31 cellular contexts compared by ENCODE assay signal in the genomic region with DNA sequence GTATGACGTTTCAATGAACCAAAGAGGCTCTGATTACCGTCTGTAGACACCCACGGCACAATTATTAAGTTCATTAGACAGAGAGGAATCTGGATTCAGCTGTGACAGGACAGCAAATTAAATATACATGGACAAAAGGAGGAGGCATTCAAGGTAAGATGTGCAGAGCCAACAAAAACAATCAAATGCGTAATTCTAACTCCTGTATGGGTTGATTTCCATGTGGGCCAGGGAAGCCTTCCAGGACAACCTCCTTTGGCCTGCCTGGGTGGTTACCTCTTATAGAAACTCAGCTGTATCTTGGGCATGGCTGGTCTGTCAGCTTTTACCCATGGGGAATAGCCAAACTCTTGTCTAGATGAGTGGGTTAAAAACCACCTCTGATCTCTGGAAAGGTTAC. TPM values are rescaled to one million over a fixed set of nuclear protein-coding genes. Genes with fewer than 3 reads are reported as not detected.
"Had no signal": no experiment of that assay in that cellular context is flagged by ENCODE, and none has a peak within 500 bp of the region (broad histone marks: within the 10 kb centered on the region; RNA-seq: fewer than 3 reads in every experiment).

No MANE protein-coding gene starts in this region.

- H3K27ac ChIP-seq: coronary artery, esophagus squamous epithelium, neural progenitor cell, prostate gland, right atrium auricular region, suprapubic skin, transverse colon, upper lobe of right lung, vagina had no signal

- H3K27me3 ChIP-seq: esophagus squamous epithelium, neural progenitor cell, right atrium auricular region, suprapubic skin, transverse colon, upper lobe of right lung, vagina had no signal

- H3K4me1 Mint-ChIP-seq: immature natural killer cell, memory B cell had no signal

- H3K4me1 ChIP-seq: suprapubic skin, vagina had no signal

- H3K9me3 ChIP-seq: prostate gland had no signal

- H3K27ac Mint-ChIP-seq: effector memory CD8-positive, alpha-beta T cell; immature natural killer cell; memory B cell; mesothelial cell of epicardium; naive thymus-derived CD4-positive, alpha-beta T cell; nephron; neural progenitor cell; stimulated activated naive CD8-positive, alpha-beta T cell treated with anti-CD3 and anti-CD28 coated beads, Interleukin-15, amount 100 ng/mL, for 72 hours had no signal

- H3K27me3 Mint-ChIP-seq: effector memory CD8-positive, alpha-beta T cell; memory B cell; naive thymus-derived CD4-positive, alpha-beta T cell; stimulated activated naive CD8-positive, alpha-beta T cell treated with anti-CD3 and anti-CD28 coated beads, Interleukin-15, amount 100 ng/mL, for 72 hours had no signal

- H3K36me3 ChIP-seq: prostate gland, suprapubic skin, transverse colon, upper lobe of right lung, vagina had no signal

- H3K4me3 ChIP-seq: coronary artery, esophagus squamous epithelium, lung, mucosa of descending colon, neural progenitor cell, prostate gland, right atrium auricular region, smooth muscle cell, suprapubic skin, transverse colon, upper lobe of right lung, vagina had no signal

- DNase-seq: dermis blood vessel endothelial cell; effector memory CD8-positive, alpha-beta T cell; erythroblast; esophagus squamous epithelium; foreskin melanocyte; glutamatergic neuron; hypothalamus; immature natural killer cell; islet precursor cell; kidney glomerular epithelial cell; mucosa of descending colon; naive thymus-derived CD4-positive, alpha-beta T cell; stimulated activated CD4-positive, alpha-beta T cell treated with anti-CD3 and anti-CD28 coated beads, Interleukin-12 subunit alpha, Interleukin-12 subunit beta, amount 100 ng/mL, for 4 hours; stimulated activated CD4-positive, alpha-beta T cell treated with anti-CD3 and anti-CD28 coated beads, Interleukin-1b, Interleukin-23, amount 100 ng/mL, for 48 hours; stimulated activated CD4-positive, alpha-beta T cell treated with anti-CD3 and anti-CD28 coated beads, Interleukin-4, amount 100 ng/mL, for 1 hour; stimulated activated CD8-positive, alpha-beta memory T cell treated with anti-CD3 and anti-CD28 coated beads, Interleukin-4, amount 100 ng/mL, for 48 hours; stimulated activated naive CD4-positive, alpha-beta T cell; stimulated activated naive CD8-positive, alpha-beta T cell treated with anti-CD3 and anti-CD28 coated beads, Interleukin-15, amount 100 ng/mL, for 72 hours; transverse colon; upper lobe of right lung had no signal

- H3K4me3 Mint-ChIP-seq: effector memory CD8-positive, alpha-beta T cell; immature natural killer cell; memory B cell; mesothelial cell of epicardium; naive thymus-derived CD4-positive, alpha-beta T cell; nephron; neural progenitor cell; stimulated activated naive CD8-positive, alpha-beta T cell treated with anti-CD3 and anti-CD28 coated beads, Interleukin-15, amount 100 ng/mL, for 72 hours had no signal

RNA-seq across cellular contexts. Expression of gene CCN1, which starts 43.8 kb away (rescaled TPM):
- total RNA-seq: naive thymus-derived CD4-positive, alpha-beta T cell had no signal
- polyA plus RNA-seq: immature natural killer cell; naive thymus-derived CD4-positive, alpha-beta T cell had no signal
